ENCODE assay signal across 8 cellular contexts in genomic region chr7:56079450-56080185, GRCh38. TPM values are rescaled to one million over a fixed set of nuclear protein-coding genes. Genes with fewer than 3 reads are reported as not detected.
DNase-seq lines count a peak whose midpoint lies in the region; ATAC-seq and TF ChIP-seq lines count a peak whose summit lies in the region.

No MANE protein-coding gene starts in this region.

- 18% methylated on average over 12 of the region's 12 CpGs for WGBS in prostate gland

- H3K4me3 ChIP-seq in RWPE2 (ENCODE audit: severe bottlenecking) (no peak overlapping the region), fibroblast of the aortic adventitia (ENCODE audit: low read depth, low read length) (no peak overlapping the region), prostate gland (no peak overlapping the region)
- H3K4me3 ChIP-seq in naive thymus-derived CD4-positive, alpha-beta T cell (ENCODE audit: low read length): no peak overlapping the region

- intact Hi-C loops in prostate gland (cut with DNase I): loop anchor here (10.0 kb wide), 2 partner anchors 195 to 435 kb away; partner anchors contain the start of gene ZNF713
- intact Hi-C loops in naive thymus-derived CD4-positive, alpha-beta T cell (cut with micrococcal nuclease): no loop called here

- H3K36me3 Mint-ChIP-seq in naive thymus-derived CD4-positive, alpha-beta T cell: peaks cover 0 to 33% (median 4%) of the 10 kb centered on the region in 5 donors

- TF ChIP-seq CTCF in RWPE2 (IDR thresholded peaks at IDR 0.05; ENCODE audit: poor library complexity, severe bottlenecking): peak; percentile 17
- TF ChIP-seq CTCF in fibroblast of the aortic adventitia (IDR thresholded peaks at IDR 0.05; ENCODE audit: insufficient read depth, low read length): peak; percentile 83
- TF ChIP-seq CTCF in prostate gland (IDR thresholded peaks at IDR 0.05): peak in 3 of 4 experiments; percentile 54 to 74 (median 65)
- no peak for TF ChIP-seq CTCF in GM13976 (IDR thresholded peaks at IDR 0.05; ENCODE audit: borderline replicate concordance, control extremely low read depth, extremely low read depth, insufficient read depth, missing control alignments)

- POLR2A ChIA-PET in naive thymus-derived CD4-positive, alpha-beta T cell (lab: Charles Lee): no interaction called here

- H3K27me3 Mint-ChIP-seq in naive thymus-derived CD4-positive, alpha-beta T cell: no peaks in the 10 kb centered on the region

- DNase-seq in EH (ENCODE audit: low read depth): peak; percentile 89
- no peak for DNase-seq in RWPE2 (ENCODE audit: low spot score)
- DNase-seq in fibroblast of the aortic adventitia (ENCODE audit: low read depth): peak; percentile 68
- peak; percentile 81 for DNase-seq in prostate gland (ENCODE audit: low spot score)
- no peak for DNase-seq in naive thymus-derived CD4-positive, alpha-beta T cell
- DNase-seq in T-helper 9 cell: no peak
- DNase-seq in GM13976 (ENCODE audit: low spot score): no peak

- H3K36me3 ChIP-seq in RWPE2 (ENCODE audit: low read depth): peaks cover 24% of the 10 kb centered on the region
- peaks cover 0 to 4% of the 10 kb centered on the region in 2 donors for H3K36me3 ChIP-seq in prostate gland
- H3K36me3 ChIP-seq in naive thymus-derived CD4-positive, alpha-beta T cell (ENCODE audit: control insufficient read depth in 2 of 3, insufficient read depth in 3 of 3, low read length in 3 of 3): peaks cover 0 to 47% (median 9%) of the 10 kb centered on the region in 3 experiments

- TF ChIP-seq POLR2A in prostate gland (IDR thresholded peaks at IDR 0.05): no peak

- CTCF ChIA-PET in naive thymus-derived CD4-positive, alpha-beta T cell (lab: Charles Lee): no interaction called here

- in situ Hi-C loops in GM13976 (cut with MboI; ENCODE audit: low sequenced_read_pairs, unreplicated experiment): loop anchor here (25.0 kb wide), 2 partner anchors 442 to 792 kb away; no protein-coding TSS in a partner anchor

- H3K4me1 ChIP-seq in RWPE2 (ENCODE audit: insufficient read depth, poor library complexity, severe bottlenecking) (no peaks in the 10 kb centered on the region), prostate gland (replicated peaks) (peaks cover 14% of the 10 kb centered on the region)
- no peaks in the 10 kb centered on the region for H3K4me1 ChIP-seq in naive thymus-derived CD4-positive, alpha-beta T cell (ENCODE audit: control insufficient read depth in 2 of 2, insufficient read depth in 2 of 2, low read length in 2 of 2)

- H3K27ac ChIP-seq in RWPE2 (ENCODE audit: poor library complexity, severe bottlenecking): no peak overlapping the region
- H3K27ac ChIP-seq in prostate gland: peak overlapping the region; percentile 72 to 76
- no peak overlapping the region for H3K27ac ChIP-seq in naive thymus-derived CD4-positive, alpha-beta T cell (ENCODE audit: low read depth, low read length)

- ATAC-seq in RWPE2 (ENCODE audit: low read depth) (no peak), GM21423 (IDR thresholded peaks at IDR 0.05; ENCODE audit: unreplicated experiment) (no peak)
- no peak for ATAC-seq in naive thymus-derived CD4-positive, alpha-beta T cell

- H3K9me3 Mint-ChIP-seq in naive thymus-derived CD4-positive, alpha-beta T cell: no peaks in the 10 kb centered on the region

- no peaks in the 10 kb centered on the region for H3K27me3 ChIP-seq in RWPE2 (ENCODE audit: insufficient read depth, poor library complexity, severe bottlenecking)
- no peaks in the 10 kb centered on the region for H3K27me3 ChIP-seq in prostate gland (replicated peaks; ENCODE audit: insufficient read depth)
- no peaks in the 10 kb centered on the region for H3K27me3 ChIP-seq in naive thymus-derived CD4-positive, alpha-beta T cell (ENCODE audit: control insufficient read depth in 2 of 2, insufficient read depth in 2 of 2, low read length in 2 of 2)

- peak overlapping the region in 2 of 9 donors; percentile 26 to 66 for H3K27ac Mint-ChIP-seq in naive thymus-derived CD4-positive, alpha-beta T cell

- H3K9me3 ChIP-seq in RWPE2 (ENCODE audit: severe bottlenecking): no peaks in the 10 kb centered on the region
- H3K9me3 ChIP-seq in prostate gland: no peaks in the 10 kb centered on the region
- H3K9me3 ChIP-seq in naive thymus-derived CD4-positive, alpha-beta T cell (ENCODE audit: control insufficient read depth in 2 of 3, low read length in 3 of 3): no peaks in the 10 kb centered on the region

- peaks cover 0 to 3% (median 0%) of the 10 kb centered on the region in 7 donors for H3K4me1 Mint-ChIP-seq in naive thymus-derived CD4-positive, alpha-beta T cell

- H3K4me3 Mint-ChIP-seq in naive thymus-derived CD4-positive, alpha-beta T cell: no peak overlapping the region

RNA-seq across cellular contexts. Expression of gene PHKG1, which starts 13.1 kb away (rescaled TPM):
- 2.3 and 3.4 TPM in 2 replicates for total RNA-seq in fibroblast of the aortic adventitia (ENCODE audit: low replicate concordance)
- total RNA-seq in prostate gland: 1 to 10 TPM in 1 of 2 donors, under 1 TPM in 1; 0.82 to 2.4 TPM
- 10 to 100 TPM in 1 of 5 experiments, 1 to 10 TPM in 4; 2.5 to 12.0 (median 4.1) TPM for total RNA-seq in naive thymus-derived CD4-positive, alpha-beta T cell
- polyA plus RNA-seq in naive thymus-derived CD4-positive, alpha-beta T cell: 1 to 10 TPM in 1 of 2 donors, under 1 TPM in 1; 0.91 to 1.4 TPM

RNA-seq across cellular contexts. Expression of gene SUMF2, which starts 15.5 kb away (rescaled TPM):
- total RNA-seq in fibroblast of the aortic adventitia (ENCODE audit: low replicate concordance) (177 and 199 TPM in 2 replicates), prostate gland (100 to 1,000 TPM; 152 to 210 TPM)
- total RNA-seq in naive thymus-derived CD4-positive, alpha-beta T cell: 100 to 1,000 TPM; 120 to 176 (median 122) TPM
- polyA plus RNA-seq in naive thymus-derived CD4-positive, alpha-beta T cell: 100 to 1,000 TPM; 156 to 196 TPM

RNA-seq across cellular contexts. Expression of gene CHCHD2, which starts 26.7 kb away (rescaled TPM):
- total RNA-seq in fibroblast of the aortic adventitia (ENCODE audit: low replicate concordance) (175 and 348 TPM in 2 replicates), prostate gland (100 to 1,000 TPM; 356 to 575 TPM)
- total RNA-seq in naive thymus-derived CD4-positive, alpha-beta T cell: 100 to 1,000 TPM; 133 to 451 (median 179) TPM
- polyA plus RNA-seq in naive thymus-derived CD4-positive, alpha-beta T cell: 100 to 1,000 TPM; 355 to 468 TPM

RNA-seq across cellular contexts. Expression of gene CCT6A, which starts 28.1 kb away (rescaled TPM):
- 188 and 193 TPM in 2 replicates for total RNA-seq in fibroblast of the aortic adventitia (ENCODE audit: low replicate concordance)
- 10 to 100 TPM; 60.0 to 64.3 TPM for total RNA-seq in prostate gland
- 100 to 1,000 TPM in 1 of 5 experiments, 10 to 100 TPM in 4; 38.7 to 143 (median 58.6) TPM for total RNA-seq in naive thymus-derived CD4-positive, alpha-beta T cell
- 10 to 100 TPM; 78.9 to 97.9 TPM for polyA plus RNA-seq in naive thymus-derived CD4-positive, alpha-beta T cell

RNA-seq across cellular contexts. Expression of gene PSPH, which starts 28.4 kb away (rescaled TPM):
- 48.8 and 84.3 TPM in 2 replicates for total RNA-seq in fibroblast of the aortic adventitia (ENCODE audit: low replicate concordance)
- total RNA-seq in prostate gland: 10 to 100 TPM; 25.8 to 47.1 TPM
- 10 to 100 TPM in 1 of 5 experiments, 1 to 10 TPM in 4; 3.5 to 10.4 (median 6.5) TPM for total RNA-seq in naive thymus-derived CD4-positive, alpha-beta T cell
- 1 to 10 TPM; 6.5 to 8.2 TPM for polyA plus RNA-seq in naive thymus-derived CD4-positive, alpha-beta T cell

Comparison
In these comparisons a context has a peak if more than half of its experiments do, and no peak if none do; other contexts are left out.
1. DNase-seq: peak in EH (single experiment), fibroblast of the aortic adventitia (single experiment) and prostate gland (single experiment); none in RWPE2 (single experiment), naive thymus-derived CD4-positive, alpha-beta T cell (0 of 9), T-helper 9 cell (single experiment) and GM13976 (single experiment).
2. H3K27ac ChIP-seq: peak in prostate gland (2 of 2); none in RWPE2 (single experiment) and naive thymus-derived CD4-positive, alpha-beta T cell (single experiment).